26 cellular contexts compared by ENCODE assay signal in genomic region chr5:56518820-56519219, GRCh38.
"Had no signal": no experiment of that assay in that cellular context is flagged by ENCODE, and none has a peak within 500 bp of the region (broad histone marks: within the 10 kb centered on the region; RNA-seq: fewer than 3 reads in every experiment).

No MANE protein-coding gene starts in this region.

- H3K9me3 ChIP-seq: gastrocnemius medialis, lower lobe of right lung, mucosa of descending colon, ovary, psoas muscle, sigmoid colon, spleen, thoracic aorta, tibial nerve, upper lobe of right lung, uterus had no signal

- H3K4me3 ChIP-seq: dorsolateral prefrontal cortex, gastrocnemius medialis, lower lobe of right lung, mucosa of descending colon, ovary, psoas muscle, sigmoid colon, skin epidermis, spleen, thoracic aorta, tibial nerve, upper lobe of right lung, uterus had no signal

- H3K9me3 Mint-ChIP-seq: mesothelial cell of epicardium; nephron progenitor cell; stimulated activated naive B cell treated with anti-CD40 and anti-IgM and Interleukin-4, amounts not matched to agents 10 μg/mL and 1 μg/mL and 100 μg/mL, for 72 hours; stimulated activated naive CD8-positive, alpha-beta T cell treated with anti-CD3 and anti-CD28 coated beads, Interleukin-15, Interleukin-2, amounts not matched to agents 100 ng/mL and 50 ng/mL, for 24 hours had no signal

- H3K27me3 ChIP-seq: gastrocnemius medialis, ovary, sigmoid colon, spleen, tibial nerve, upper lobe of right lung, uterus had no signal

- H3K27me3 Mint-ChIP-seq: stimulated activated naive B cell treated with anti-CD40 and anti-IgM and Interleukin-4, amounts not matched to agents 10 μg/mL and 1 μg/mL and 100 μg/mL, for 72 hours; stimulated activated naive CD8-positive, alpha-beta T cell treated with anti-CD3 and anti-CD28 coated beads, Interleukin-15, Interleukin-2, amounts not matched to agents 100 ng/mL and 50 ng/mL, for 24 hours had no signal

- H3K36me3 ChIP-seq: gastrocnemius medialis, lower lobe of right lung, ovary, sigmoid colon, spleen, thoracic aorta, tibial nerve, upper lobe of right lung, uterus had no signal

- H3K4me3 Mint-ChIP-seq: mesothelial cell of epicardium; naive thymus-derived CD4-positive, alpha-beta T cell; nephron progenitor cell; stimulated activated naive B cell treated with anti-CD40 and anti-IgM and Interleukin-4, amounts not matched to agents 10 μg/mL and 1 μg/mL and 100 μg/mL, for 72 hours; stimulated activated naive CD8-positive, alpha-beta T cell treated with anti-CD3 and anti-CD28 coated beads, Interleukin-15, Interleukin-2, amounts not matched to agents 100 ng/mL and 50 ng/mL, for 24 hours had no signal

- H3K27ac ChIP-seq: dorsolateral prefrontal cortex, gastrocnemius medialis, lower lobe of right lung, ovary, psoas muscle, sigmoid colon, skin epidermis, spleen, thoracic aorta, tibial nerve, upper lobe of right lung, uterus had no signal

- H3K27ac Mint-ChIP-seq: mesothelial cell of epicardium; nephron progenitor cell; stimulated activated naive B cell treated with anti-CD40 and anti-IgM and Interleukin-4, amounts not matched to agents 10 μg/mL and 1 μg/mL and 100 μg/mL, for 72 hours; stimulated activated naive CD8-positive, alpha-beta T cell treated with anti-CD3 and anti-CD28 coated beads, Interleukin-15, Interleukin-2, amounts not matched to agents 100 ng/mL and 50 ng/mL, for 24 hours had no signal

- DNase-seq: dorsolateral prefrontal cortex; effector CD4-positive, alpha-beta T cell; foreskin fibroblast; gastrocnemius medialis; head of caudate nucleus; left ventricle myocardium superior; lower lobe of right lung; mucosa of descending colon; naive thymus-derived CD4-positive, alpha-beta T cell; nephron progenitor cell; occipital lobe; ovary; posterior cingulate gyrus; psoas muscle; right cardiac atrium; sigmoid colon; spleen; stimulated activated CD4-positive, alpha-beta T cell treated with anti-CD3 and anti-CD28 coated beads, Interleukin-4, amount 100 ng/mL, for 4 hours; stimulated activated naive B cell treated with anti-CD40 and anti-IgM and Interleukin-4, amounts not matched to agents 10 μg/mL and 1 μg/mL and 100 μg/mL, for 72 hours; upper lobe of right lung; uterus had no signal

- H3K36me3 Mint-ChIP-seq: mesothelial cell of epicardium; naive thymus-derived CD4-positive, alpha-beta T cell; stimulated activated naive B cell treated with anti-CD40 and anti-IgM and Interleukin-4, amounts not matched to agents 10 μg/mL and 1 μg/mL and 100 μg/mL, for 72 hours had no signal
